In the genomic region with DNA sequence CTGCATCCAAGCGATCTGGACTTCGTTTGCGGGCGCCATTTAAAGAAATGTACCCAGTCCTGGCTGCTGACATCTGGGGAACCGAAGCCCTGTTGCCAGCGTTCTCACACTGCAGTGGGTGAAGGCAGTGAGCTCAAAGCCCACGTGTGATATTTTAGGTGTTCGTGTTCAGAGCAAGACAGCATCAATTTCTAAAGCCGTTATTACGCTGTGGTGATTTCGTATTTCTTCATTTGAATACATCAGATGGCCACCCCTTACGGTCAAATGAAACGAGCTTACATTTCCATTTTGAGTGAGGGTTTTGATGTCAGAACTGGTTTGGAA, we compare ENCODE assay signal across 8 cellular contexts. TPM values are rescaled to one million over a fixed set of nuclear protein-coding genes. Genes with fewer than 3 reads are reported as not detected.
A peak's percentile ranks its signal among the peaks of the same experiment; 100 is the strongest.
DNase-seq lines count a peak whose midpoint lies in the region; ATAC-seq, FAIRE-seq and TF ChIP-seq lines count a peak whose summit lies in the region.

No MANE protein-coding gene starts in this region.

- no peak overlapping the region for H3K27ac Mint-ChIP-seq in astrocyte (ENCODE audit: unreplicated experiment)

- peak overlapping the region; percentile 72 for H2AFZ ChIP-seq in astrocyte (ENCODE audit: low read depth, low read length)

- H4K20me1 ChIP-seq in astrocyte (ENCODE audit: insufficient read depth, low read length), result no peaks in the 10 kb centered on the region

- H3K9me3 ChIP-seq in astrocyte (ENCODE audit: insufficient read depth, low read depth, low read length) (no peaks in the 10 kb centered on the region), lower lobe of right lung (no peaks in the 10 kb centered on the region), uterus (no peaks in the 10 kb centered on the region)

- ATAC-seq in HG03103 (IDR thresholded peaks at IDR 0.05; ENCODE audit: low read depth, unreplicated experiment) (peak; percentile 3), lower lobe of right lung (peak in 1 of 2 donors; percentile 35), GM18867 (IDR thresholded peaks at IDR 0.05; ENCODE audit: unreplicated experiment) (no peak), HG02798 (IDR thresholded peaks at IDR 0.05; ENCODE audit: poor library complexity, unreplicated experiment) (no peak)

- peaks cover 2% of the 10 kb centered on the region for H3K27me3 Mint-ChIP-seq in astrocyte (ENCODE audit: low read depth, unreplicated experiment)

- H3K4me3 ChIP-seq in astrocyte (ENCODE audit: insufficient read depth, low read depth, low read length) (peak overlapping the region; percentile 67), lower lobe of right lung (peak overlapping the region; percentile 68), uterus (peak overlapping the region; percentile 57 to 63)

- H3K4me1 Mint-ChIP-seq in astrocyte (ENCODE audit: low read depth, unreplicated experiment), result no peaks in the 10 kb centered on the region

- no peaks in the 10 kb centered on the region for H3K79me2 ChIP-seq in astrocyte (ENCODE audit: insufficient read depth, low read length)

- TF ChIP-seq CTCF in C4-2B (conservative IDR thresholded peaks at IDR 0.05) (no peak), astrocyte (IDR thresholded peaks at IDR 0.05; ENCODE audit: insufficient read depth, low read depth, low read length) (no peak), lower lobe of right lung (IDR thresholded peaks at IDR 0.05) (no peak), uterus (IDR thresholded peaks at IDR 0.05) (no peak)

- no peaks in the 10 kb centered on the region for H3K36me3 Mint-ChIP-seq in astrocyte (ENCODE audit: low read depth, unreplicated experiment)

- H3K9me3 Mint-ChIP-seq in astrocyte (ENCODE audit: unreplicated experiment), result peaks cover 2% of the 10 kb centered on the region

- intact Hi-C loops in lower lobe of right lung (cut with DNase I), result no loop called here
- intact Hi-C loops in uterus (cut with DNase I; ENCODE audit: low total_unique reads), result no loop called here

- TF ChIP-seq POLR2A in uterus (IDR thresholded peaks at IDR 0.05) (no peak), H54 (IDR thresholded peaks at IDR 0.05; ENCODE audit: low read depth, low read length) (no peak)

- FAIRE-seq in astrocyte (lab: Jason Lieb, UNC) (no peak), H54 (lab: Jason Lieb, UNC) (no peak)

- no peak for DNase-seq in astrocyte (ENCODE audit: low read depth)
- DNase-seq in lower lobe of right lung, result no peak
- no peak for DNase-seq in uterus
- DNase-seq in H54 (ENCODE audit: insufficient read length, low spot score), result no peak

- H3K4me3 Mint-ChIP-seq in astrocyte (ENCODE audit: unreplicated experiment), result peak overlapping the region; percentile 87

- H3K36me3 ChIP-seq in astrocyte (ENCODE audit: insufficient read depth, low read length), result no peaks in the 10 kb centered on the region
- H3K36me3 ChIP-seq in lower lobe of right lung, result no peaks in the 10 kb centered on the region
- H3K36me3 ChIP-seq in uterus, result no peaks in the 10 kb centered on the region

- H3K4me2 ChIP-seq in astrocyte (ENCODE audit: low read length), result peak overlapping the region; percentile 84

- H3K27me3 ChIP-seq in astrocyte (ENCODE audit: insufficient read depth, low read length) (no peaks in the 10 kb centered on the region), lower lobe of right lung (ENCODE audit: low read depth) (no peaks in the 10 kb centered on the region), uterus (no peaks in the 10 kb centered on the region)

- H3K9ac ChIP-seq in astrocyte (ENCODE audit: low read length), result peak overlapping the region; percentile 83

- H3K27ac ChIP-seq in C4-2B, result peak overlapping the region; percentile 77
- H3K27ac ChIP-seq in astrocyte (ENCODE audit: low read depth, low read length), result peak overlapping the region; percentile 50
- peak overlapping the region; percentile 86 for H3K27ac ChIP-seq in lower lobe of right lung
- peak overlapping the region; percentile 47 to 80 for H3K27ac ChIP-seq in uterus

- H3K4me1 ChIP-seq in astrocyte (ENCODE audit: insufficient read depth, low read length), result no peaks in the 10 kb centered on the region
- H3K4me1 ChIP-seq in lower lobe of right lung, result peaks cover 10% of the 10 kb centered on the region
- no peaks in the 10 kb centered on the region for H3K4me1 ChIP-seq in uterus

RNA-seq across cellular contexts. Expression of gene C4orf36, which starts 0.4 kb away (rescaled TPM):
- total RNA-seq in astrocyte (not detected in 2 replicates), lower lobe of right lung (1.6 TPM), uterus (1 to 10 TPM in 1 of 4 donors, under 1 TPM in 1, not detected in 2; 0.91 to 4.8 TPM)

RNA-seq across cellular contexts. Expression of gene AFF1, which starts 42.2 kb away (rescaled TPM):
- total RNA-seq in astrocyte, result 55.3 and 58.2 TPM in 2 replicates
- total RNA-seq in lower lobe of right lung, result 90.6 TPM
- total RNA-seq in uterus, result 100 to 1,000 TPM in 2 of 4 donors, 10 to 100 TPM in 2; 26.7 to 200 (median 92.5) TPM

RNA-seq across cellular contexts. Expression of gene SLC10A6, which starts 43.4 kb away (rescaled TPM):
- total RNA-seq in astrocyte (0.26 TPM in 1 of 2 replicates, not detected in the other), lower lobe of right lung (0.97 TPM), uterus (10 to 100 TPM in 1 of 4 donors, 1 to 10 TPM in 2, not detected in 1; 2.0 to 23.8 (median 6.5) TPM)
